In the genomic region with DNA sequence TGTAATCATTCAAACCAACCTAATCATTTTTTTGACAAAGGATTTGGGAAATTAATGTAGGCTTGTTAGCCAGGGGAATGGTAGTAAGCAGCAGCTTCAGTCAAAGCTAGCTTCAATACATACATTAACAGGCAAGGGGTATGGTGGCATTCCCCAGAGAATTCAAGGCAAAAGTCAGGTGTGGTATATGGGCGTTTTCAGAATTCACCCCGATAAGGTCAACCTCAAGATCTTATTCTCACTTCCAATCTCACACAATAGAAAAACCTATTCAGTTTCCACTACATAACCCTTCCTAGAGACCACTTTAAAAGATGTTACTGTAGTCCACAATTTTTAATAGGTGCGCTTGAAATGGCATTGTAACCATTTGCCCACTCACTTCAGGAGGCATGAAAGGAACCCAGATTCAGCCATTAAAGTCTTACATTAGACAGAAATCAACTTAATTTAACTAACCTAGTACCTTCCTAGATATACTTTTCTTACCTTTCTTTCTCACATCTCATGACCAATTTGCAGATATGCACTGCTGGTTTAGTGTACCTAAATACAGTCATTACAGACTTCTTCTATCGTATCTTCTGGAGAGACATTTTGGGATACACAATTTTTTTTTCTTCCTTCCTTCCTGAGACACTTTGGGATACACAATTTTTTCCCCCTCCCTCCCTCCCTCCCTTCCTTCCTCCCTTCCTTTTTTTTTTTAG, we compare ENCODE assay signal across 16 cellular contexts. TPM values are rescaled to one million over a fixed set of nuclear protein-coding genes. Genes with fewer than 3 reads are reported as not detected.
DNase-seq lines count a peak whose midpoint lies in the region; ATAC-seq and TF ChIP-seq lines count a peak whose summit lies in the region.
"Had no signal": no experiment of that assay in that cellular context is flagged by ENCODE, and none has a peak within 500 bp of the region (broad histone marks: within the 10 kb centered on the region; RNA-seq: fewer than 3 reads in every experiment).

No MANE protein-coding gene starts in this region.

- no peak overlapping the region for H3K9ac ChIP-seq in BLaER1
- H3K9ac ChIP-seq: KMS-11 had no signal

- DNase-seq in Panc1 (ENCODE audit: low read depth, low spot score) = no peak
- no peak for DNase-seq in stimulated activated naive B cell treated with anti-CD40 and anti-IgM and Interleukin-4, amounts not matched to agents 10 μg/mL and 1 μg/mL and 100 μg/mL, for 72 hours
- DNase-seq in stimulated activated CD8-positive, alpha-beta memory T cell treated with anti-CD3 and anti-CD28 coated beads, Interleukin-4, amount 100 ng/mL, for 48 hours = no peak
- DNase-seq: 8988T; C1 segment of cervical spinal cord; Caco-2; CD4-positive, CD25-positive, alpha-beta regulatory T cell; GOT3; H7; HFFc6 had no signal

- no TSS peak for BruUV-seq in Panc1 (replicated peaks; lab: Mats Ljungman, UMichigan)

- H3K4me3 Mint-ChIP-seq in stimulated activated naive B cell treated with anti-CD40 and anti-IgM and Interleukin-4, amounts not matched to agents 10 μg/mL and 1 μg/mL and 100 μg/mL, for 72 hours = no peak overlapping the region
- H3K4me3 Mint-ChIP-seq: CD4-positive, CD25-positive, alpha-beta regulatory T cell; HFFc6 had no signal

- H3K4me3 ChIP-seq in BLaER1 (no peak overlapping the region), Panc1 (ENCODE audit: low read depth in 2 of 2, low read length in 2 of 2) (no peak overlapping the region)

- H3K9me3 ChIP-seq in BLaER1 = peaks cover 16% of the 10 kb centered on the region
- H3K9me3 ChIP-seq in Panc1 (ENCODE audit: control insufficient read depth, insufficient read depth, low read depth, low read length) = no peaks in the 10 kb centered on the region
- H3K9me3 ChIP-seq: Caco-2 had no signal

- peaks cover 22 to 35% of the 10 kb centered on the region in 2 donors for H3K4me1 Mint-ChIP-seq in stimulated activated naive B cell treated with anti-CD40 and anti-IgM and Interleukin-4, amounts not matched to agents 10 μg/mL and 1 μg/mL and 100 μg/mL, for 72 hours

- no peaks in the 10 kb centered on the region for H3K36me3 Mint-ChIP-seq in stimulated activated naive B cell treated with anti-CD40 and anti-IgM and Interleukin-4, amounts not matched to agents 10 μg/mL and 1 μg/mL and 100 μg/mL, for 72 hours
- H3K36me3 Mint-ChIP-seq: CD4-positive, CD25-positive, alpha-beta regulatory T cell had no signal

- H3K27me3 ChIP-seq in BLaER1 (no peaks in the 10 kb centered on the region), Panc1 (ENCODE audit: control insufficient read depth, insufficient read depth, low read length) (no peaks in the 10 kb centered on the region)

- H3K27ac ChIP-seq in BLaER1 (no peak overlapping the region), Panc1 (ENCODE audit: low read length) (peak overlapping the region; percentile 39; the same call in 1 of the 2 replicates)
- H3K27ac ChIP-seq: KMS-11 had no signal

- no peaks in the 10 kb centered on the region for H3K9me3 Mint-ChIP-seq in stimulated activated naive B cell treated with anti-CD40 and anti-IgM and Interleukin-4, amounts not matched to agents 10 μg/mL and 1 μg/mL and 100 μg/mL, for 72 hours
- H3K9me3 Mint-ChIP-seq: HFFc6 had no signal

- H3K27me3 Mint-ChIP-seq in stimulated activated naive B cell treated with anti-CD40 and anti-IgM and Interleukin-4, amounts not matched to agents 10 μg/mL and 1 μg/mL and 100 μg/mL, for 72 hours = peaks cover 0 to under 1% of the 10 kb centered on the region in 2 donors

- ATAC-seq in HG02610 (IDR thresholded peaks at IDR 0.05; ENCODE audit: unreplicated experiment) (peak; percentile 38), Panc1 (no peak), HG03460 (IDR thresholded peaks at IDR 0.05; ENCODE audit: unreplicated experiment) (no peak), HG03280 (IDR thresholded peaks at IDR 0.05; ENCODE audit: unreplicated experiment) (no peak)
- peak; percentile 82 to 91 for ATAC-seq in stimulated activated naive B cell treated with anti-CD40 and anti-IgM and Interleukin-4, amounts not matched to agents 10 μg/mL and 1 μg/mL and 100 μg/mL, for 72 hours (replicated peaks)
- ATAC-seq: HCT116 had no signal

- CTCF ChIA-PET in Panc1 (lab: Charles Lee) = no interaction called here

- H3K4me1 ChIP-seq in BLaER1 (peaks cover 72% of the 10 kb centered on the region), Panc1 (ENCODE audit: control insufficient read depth, insufficient read depth, low read length) (peaks cover 23% of the 10 kb centered on the region)

- POLR2A ChIA-PET in Panc1 (lab: Charles Lee) = no interaction called here

- peaks cover 3% of the 10 kb centered on the region; the same call in 1 of the 2 replicates for H3K36me3 ChIP-seq in BLaER1
- H3K36me3 ChIP-seq in Panc1 (ENCODE audit: control insufficient read depth, insufficient read depth, low read length) = no peaks in the 10 kb centered on the region

- H3K4me2 ChIP-seq in BLaER1 = peak overlapping the region; percentile 39; the same call in 1 of the 2 replicates
- H3K4me2 ChIP-seq: KMS-11 had no signal

- H4K20me1 ChIP-seq in BLaER1 = no peaks in the 10 kb centered on the region

- TF ChIP-seq CTCF in Panc1 (IDR thresholded peaks at IDR 0.05) = no peak

- intact Hi-C loops in Panc1 (cut with micrococcal nuclease; ENCODE audit: unreplicated experiment) = no loop called here

- peak overlapping the region; percentile 22 for H3K27ac Mint-ChIP-seq in stimulated activated naive B cell treated with anti-CD40 and anti-IgM and Interleukin-4, amounts not matched to agents 10 μg/mL and 1 μg/mL and 100 μg/mL, for 72 hours
- H3K27ac Mint-ChIP-seq: CD4-positive, CD25-positive, alpha-beta regulatory T cell; HFFc6 had no signal

- in situ Hi-C loops in Panc1 (cut with HindIII; ENCODE audit: low pct_unique_long_range_greater_than_20kb, low sequenced_read_pairs) = no loop called here

RNA-seq across cellular contexts. Expression of a gene that starts 34.9 kb away (rescaled TPM):
- total RNA-seq in Panc1 (2021; ENCODE audit: unreplicated experiment) = 7.7 TPM
- polyA plus RNA-seq in Panc1 (2012; ENCODE audit: insufficient read length) = 7.1 TPM

Comparison
In these comparisons a context has a peak if more than half of its experiments do, and no peak if none do; other contexts are left out.
1. ATAC-seq: peak in HG02610 (single experiment) and stimulated activated naive B cell treated with anti-CD40 and anti-IgM and Interleukin-4, amounts not matched to agents 10 μg/mL and 1 μg/mL and 100 μg/mL, for 72 hours (2 of 2); none in Panc1 (single experiment), HG03460 (single experiment) and HG03280 (single experiment).